Comparison of ENCODE assay signal across 8 cellular contexts in genomic region chr15:67125589-67126502, GRCh38.
DNase-seq lines count a peak whose midpoint lies in the region; ATAC-seq and TF ChIP-seq lines count a peak whose summit lies in the region.

No MANE protein-coding gene starts in this region.

- intact Hi-C loops in posterior vena cava (cut with DNase I), result loop anchor here in 1 of 2 donors (5.0 kb wide), 1 partner anchor 79 kb away; no protein-coding TSS in a partner anchor

- H2AFZ ChIP-seq in fibroblast of lung (ENCODE audit: low read length), result no peak overlapping the region

- H3K27ac ChIP-seq in SK-N-MC (peak overlapping the region; percentile 63; the same call in 1 of the 2 replicates), fibroblast of lung (ENCODE audit: insufficient read depth, low read length) (peak overlapping the region; percentile 97)

- no peaks in the 10 kb centered on the region for H3K27me3 ChIP-seq in fibroblast of lung (ENCODE audit: control insufficient read depth, insufficient read depth, low read length)

- no peak for TF ChIP-seq CTCF in fibroblast of lung (conservative IDR thresholded peaks at IDR 0.05 in 1 of 2, IDR thresholded peaks at IDR 0.05 in 1 of 2; ENCODE audit: low read depth in 1 of 2, low read length in 2 of 2)

- H3K4me2 ChIP-seq in fibroblast of lung (ENCODE audit: extremely low read depth, insufficient read depth, low read length), result peak overlapping the region; percentile 61

- H3K4me3 ChIP-seq in SK-N-MC (no peak overlapping the region), fibroblast of lung (replicated peaks in 1 of 4; ENCODE audit: control extremely low read depth in 1 of 4, insufficient read depth in 1 of 4, low read depth in 3 of 4, low read length in 4 of 4) (peak overlapping the region; percentile 2 to 38 (median 14))

- H3K9ac ChIP-seq in SK-N-MC (ENCODE audit: insufficient read length), result no peak overlapping the region
- peak overlapping the region; percentile 62 for H3K9ac ChIP-seq in fibroblast of lung (ENCODE audit: insufficient read depth, low read length)

- H3K36me3 ChIP-seq in SK-N-MC (ENCODE audit: insufficient read depth, low read length), result no peaks in the 10 kb centered on the region; the same call in 1 of the 2 replicates
- peaks cover 16% of the 10 kb centered on the region for H3K36me3 ChIP-seq in fibroblast of lung (ENCODE audit: control insufficient read depth, insufficient read depth, low read length)

- no peaks in the 10 kb centered on the region for H4K20me1 ChIP-seq in fibroblast of lung (ENCODE audit: control insufficient read depth, extremely low read depth, insufficient read depth, low read length)

- H3K4me1 ChIP-seq in fibroblast of lung (ENCODE audit: control insufficient read depth, extremely low read depth, insufficient read depth, low read length), result peaks cover 68% of the 10 kb centered on the region

- DNase-seq in HCEC 1CT (peak; percentile 100), SK-N-MC (ENCODE audit: low read depth, low spot score) (no peak), fibroblast of lung (ENCODE audit: low read depth in 2 of 2) (peak; percentile 98 to 100), posterior vena cava (ENCODE audit: low spot score) (peak; percentile 95), HuH-7 (ENCODE audit: low spot score) (no peak), iPS-NIHi7 (ENCODE audit: extremely low spot score) (no peak), C1 segment of cervical spinal cord (lab: John Stamatoyannopoulos, UW) (no peak)

- ATAC-seq in HG02981 (IDR thresholded peaks at IDR 0.05; ENCODE audit: unreplicated experiment), result no peak

- H3K9me3 ChIP-seq in SK-N-MC (ENCODE audit: low read depth, low read length) (no peaks in the 10 kb centered on the region), fibroblast of lung (ENCODE audit: control insufficient read depth, insufficient read depth, low read depth, low read length) (no peaks in the 10 kb centered on the region)

- peaks cover 83% of the 10 kb centered on the region for H3K79me2 ChIP-seq in fibroblast of lung (ENCODE audit: control insufficient read depth, insufficient read depth, low read length)

Comparison
In these comparisons a context has a peak if more than half of its experiments do, and no peak if none do; other contexts are left out.
1. DNase-seq: peak in HCEC 1CT (single experiment), fibroblast of lung (2 of 2) and posterior vena cava (single experiment); none in SK-N-MC (single experiment), HuH-7 (single experiment), iPS-NIHi7 (single experiment) and C1 segment of cervical spinal cord (0 of 14).